22 cellular contexts compared by ENCODE assay signal in genomic region chr12:238116-238515, GRCh38. TPM values are rescaled to one million over a fixed set of nuclear protein-coding genes. Genes with fewer than 3 reads are reported as not detected.
"Had no signal": no experiment of that assay in that cellular context is flagged by ENCODE, and none has a peak within 500 bp of the region (broad histone marks: within the 10 kb centered on the region; RNA-seq: fewer than 3 reads in every experiment).

No MANE protein-coding gene starts in this region.

- H3K27me3 Mint-ChIP-seq: activated naive CD8-positive, alpha-beta T cell treated with anti-CD3 and anti-CD28 coated beads for 36 hours had no signal

- H3K36me3 ChIP-seq: neutrophil, sigmoid colon had no signal

- H3K4me1 ChIP-seq: parathyroid adenoma, sigmoid colon had no signal

- H3K27ac Mint-ChIP-seq: activated CD4-positive, alpha-beta memory T cell treated with anti-CD3 and anti-CD28 coated beads for 36 hours; activated naive CD8-positive, alpha-beta T cell treated with anti-CD3 and anti-CD28 coated beads for 36 hours; activated T-cell treated with anti-CD3 and anti-CD28 coated beads, Interleukin-2, amount 50 U/mL, for 24 hours; activated T-helper 17 cell treated with anti-CD3 and anti-CD28 coated beads, Interleukin-2, amount 50 U/mL, for 72 hours; dendritic cell treated with granulocyte-macrophage colony-stimulating factor and Interleukin-4, amounts not matched to agents 40 ng/mL and 50 ng/mL, for 4 days; immature natural killer cell; nephron had no signal

- H3K27ac ChIP-seq: hepatocyte, neutrophil, parathyroid adenoma, sigmoid colon had no signal

- H3K4me3 ChIP-seq: hepatocyte, sigmoid colon, smooth muscle cell had no signal

- ATAC-seq: activated T-helper 17 cell treated with anti-CD3 and anti-CD28 coated beads, Interleukin-2, amount 50 U/mL, for 72 hours; left ventricle myocardium superior; SK-N-SH treated with all-trans-retinoic acid at 6 μM for 48 hours had no signal

- H3K4me1 Mint-ChIP-seq: activated naive CD8-positive, alpha-beta T cell treated with anti-CD3 and anti-CD28 coated beads for 36 hours; activated T-helper 17 cell treated with anti-CD3 and anti-CD28 coated beads, Interleukin-2, amount 50 U/mL, for 72 hours; immature natural killer cell had no signal

- H3K27me3 ChIP-seq: hepatocyte, neutrophil, sigmoid colon had no signal

- H3K4me3 Mint-ChIP-seq: activated CD4-positive, alpha-beta memory T cell treated with anti-CD3 and anti-CD28 coated beads for 36 hours; activated naive CD8-positive, alpha-beta T cell treated with anti-CD3 and anti-CD28 coated beads for 36 hours; activated T-cell treated with anti-CD3 and anti-CD28 coated beads, Interleukin-2, amount 50 U/mL, for 24 hours; activated T-helper 17 cell treated with anti-CD3 and anti-CD28 coated beads, Interleukin-2, amount 50 U/mL, for 72 hours; dendritic cell treated with granulocyte-macrophage colony-stimulating factor and Interleukin-4, amounts not matched to agents 40 ng/mL and 50 ng/mL, for 4 days; immature natural killer cell; nephron had no signal

- H3K9me3 ChIP-seq: neutrophil had no signal

- DNase-seq: activated CD4-positive, alpha-beta memory T cell treated with anti-CD3 and anti-CD28 coated beads for 36 hours; activated CD4-positive, alpha-beta T cell treated with anti-CD3 and anti-CD28 coated beads for 48 hours; activated naive CD4-positive, alpha-beta T cell treated with Interleukin-2 at 50 U/mL for 16 hours; activated naive CD8-positive, alpha-beta T cell treated with anti-CD3 and anti-CD28 coated beads for 36 hours; activated T-cell treated with anti-CD3 and anti-CD28 coated beads, Interleukin-2, amount 50 U/mL, for 24 hours; amniotic stem cell; effector memory CD4-positive, alpha-beta T cell; foreskin melanocyte; immature natural killer cell; left ventricle myocardium superior; sigmoid colon; stimulated activated CD4-positive, alpha-beta T cell treated with anti-CD3 and anti-CD28 coated beads, Interleukin-2, amount 100 ng/mL, for 48 hours; stimulated activated naive CD4-positive, alpha-beta T cell treated with Interleukin-2 at 50 U/mL for 16 hours had no signal

RNA-seq across cellular contexts. Expression of gene SLC6A12, which starts 24.2 kb away (rescaled TPM):
- total RNA-seq: activated naive CD8-positive, alpha-beta T cell treated with anti-CD3 and anti-CD28 coated beads for 36 hours; activated T-helper 17 cell treated with anti-CD3 and anti-CD28 coated beads, Interleukin-2, amount 50 U/mL, for 72 hours; T-helper 2 cell treated with Interferon-gamma antibody and Interleukin-4, amounts not matched to agents 100 ng/mL and 5 ng/mL, for 36 hours had no signal
- polyA plus RNA-seq: smooth muscle cell had no signal
